Comparison of ENCODE assay signal across 18 cellular contexts in the genomic region with DNA sequence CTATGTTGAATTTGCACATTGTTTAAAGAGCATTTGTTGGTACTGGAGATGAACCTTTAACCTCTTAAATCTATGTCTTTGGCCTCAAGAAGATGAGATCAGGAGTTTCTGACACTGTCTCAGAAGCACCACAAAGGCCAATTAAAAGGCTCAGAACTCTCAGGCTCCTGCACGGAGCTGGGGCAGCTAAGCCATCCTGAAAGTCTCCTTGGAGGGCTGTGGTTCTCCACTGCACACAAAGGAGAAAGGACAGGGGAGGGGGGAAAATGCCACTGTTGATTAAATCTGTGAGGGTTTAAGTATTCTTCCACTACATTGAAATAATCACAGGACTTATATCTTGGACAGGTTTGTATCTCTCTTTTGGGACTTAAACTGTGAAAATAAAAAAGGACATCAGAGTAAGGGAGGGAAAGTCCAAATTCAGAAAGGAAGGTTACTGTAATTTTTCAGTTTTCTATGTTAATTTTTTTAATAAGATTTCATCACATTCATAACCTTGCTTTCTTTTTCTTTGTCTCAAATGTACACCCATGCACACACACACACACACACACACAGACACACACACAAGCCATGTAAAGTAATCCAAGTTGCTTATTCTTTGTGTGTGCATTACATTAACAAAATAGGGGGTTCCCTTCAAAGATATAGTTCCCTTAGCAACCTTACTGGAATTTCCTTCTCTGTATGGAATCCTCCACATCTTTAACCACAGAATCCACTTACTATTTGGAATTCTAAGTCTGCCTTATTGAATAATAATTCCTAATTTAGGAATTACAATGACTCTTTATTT. TPM values are rescaled to one million over a fixed set of nuclear protein-coding genes. Genes with fewer than 3 reads are reported as not detected.
DNase-seq lines count a peak whose midpoint lies in the region; ATAC-seq and TF ChIP-seq lines count a peak whose summit lies in the region.
"Had no signal": no experiment of that assay in that cellular context is flagged by ENCODE, and none has a peak within 500 bp of the region (broad histone marks: within the 10 kb centered on the region; RNA-seq: fewer than 3 reads in every experiment).

No MANE protein-coding gene starts in this region.

- no peak for TF ChIP-seq POLR2A in IMR-90 (IDR thresholded peaks at IDR 0.05; ENCODE audit: low read depth, low read length)
- TF ChIP-seq POLR2A in testis (IDR thresholded peaks at IDR 0.05): no peak
- no peak for TF ChIP-seq POLR2A in gastroesophageal sphincter (IDR thresholded peaks at IDR 0.05)
- TF ChIP-seq POLR2A in spleen (IDR thresholded peaks at IDR 0.05): no peak

- in situ Hi-C loops in IMR-90 (cut with MboI; ENCODE audit: low sequenced_read_pairs): no loop called here

- H2AFZ ChIP-seq in IMR-90 (replicated peaks; ENCODE audit: low read length, poor library complexity): no peak overlapping the region
- H2AFZ ChIP-seq: GM23248 had no signal

- peak; percentile 54 for DNase-seq in IMR-90
- DNase-seq in endodermal cell: no peak
- DNase-seq in osteocyte (ENCODE audit: extremely low spot score, unreplicated experiment): no peak
- DNase-seq in testis: no peak
- no peak for DNase-seq in NCI-H526 (lab: John Stamatoyannopoulos, UW)
- DNase-seq in spleen: no peak
- DNase-seq: CD4-positive, alpha-beta memory T cell; DND-41; GM23248; NCI-H1048; NCI-H1694; NCI-H2107; NCI-H345; NCI-H69; PC-3 had no signal

- H3K27ac Mint-ChIP-seq in endodermal cell: no peak overlapping the region
- H3K27ac Mint-ChIP-seq in osteocyte (ENCODE audit: unreplicated experiment): peak overlapping the region; percentile 69
- H3K27ac Mint-ChIP-seq: CD4-positive, alpha-beta memory T cell had no signal

- H4K8ac ChIP-seq in IMR-90 (ENCODE audit: low read depth in 2 of 2, low read length in 2 of 2): no peak overlapping the region

- H3K9me3 ChIP-seq in IMR-90 (ENCODE audit: control insufficient read depth, insufficient read depth, low read length) (no peaks in the 10 kb centered on the region), endodermal cell (ENCODE audit: control insufficient read depth, low read length) (no peaks in the 10 kb centered on the region), testis (no peaks in the 10 kb centered on the region), gastroesophageal sphincter (no peaks in the 10 kb centered on the region), spleen (no peaks in the 10 kb centered on the region)

- no peak overlapping the region for H2BK120ac ChIP-seq in IMR-90 (ENCODE audit: low read depth, low read length)

- no peak overlapping the region for H3K4ac ChIP-seq in IMR-90 (ENCODE audit: low read depth, low read length)

- H3K9me3 Mint-ChIP-seq in endodermal cell (no peaks in the 10 kb centered on the region), osteocyte (ENCODE audit: unreplicated experiment) (peaks cover 3% of the 10 kb centered on the region)

- no peak overlapping the region for H3K18ac ChIP-seq in IMR-90 (ENCODE audit: low read depth, low read length)

- H3K36me3 Mint-ChIP-seq in endodermal cell (ENCODE audit: low read depth) (no peaks in the 10 kb centered on the region), osteocyte (ENCODE audit: unreplicated experiment) (no peaks in the 10 kb centered on the region)
- H3K36me3 Mint-ChIP-seq: CD4-positive, alpha-beta memory T cell had no signal

- H3K27me3 Mint-ChIP-seq in endodermal cell (ENCODE audit: insufficient read depth) (peaks cover 7% of the 10 kb centered on the region), osteocyte (ENCODE audit: unreplicated experiment) (no peaks in the 10 kb centered on the region)

- POLR2A ChIA-PET in IMR-90 (lab: Charles Lee; ENCODE audit: unreplicated experiment): no interaction called here

- no peak overlapping the region for H3K4me3 Mint-ChIP-seq in endodermal cell
- no peak overlapping the region for H3K4me3 Mint-ChIP-seq in osteocyte (ENCODE audit: unreplicated experiment)
- H3K4me3 Mint-ChIP-seq: CD4-positive, alpha-beta memory T cell had no signal

- no peak overlapping the region for H3K23ac ChIP-seq in IMR-90 (ENCODE audit: low read depth, low read length)

- H3K4me2 ChIP-seq in IMR-90 (ENCODE audit: low read depth, low read length): no peak overlapping the region

- no peak overlapping the region for H3K9ac ChIP-seq in IMR-90 (ENCODE audit: low read depth, low read length)
- no peak overlapping the region for H3K9ac ChIP-seq in endodermal cell (ENCODE audit: extremely low read depth, low read length, poor library complexity, severe bottlenecking)
- H3K9ac ChIP-seq: GM23248 had no signal

- H3K27me3 ChIP-seq in IMR-90 (ENCODE audit: control insufficient read depth, insufficient read depth, low read length) (no peaks in the 10 kb centered on the region), endodermal cell (ENCODE audit: control insufficient read depth, insufficient read depth, low read length, poor library complexity, severe bottlenecking) (no peaks in the 10 kb centered on the region), testis (no peaks in the 10 kb centered on the region), gastroesophageal sphincter (no peaks in the 10 kb centered on the region), spleen (replicated peaks in 1 of 7) (no peaks in the 10 kb centered on the region)

- CTCF ChIA-PET in IMR-90 (lab: Yijun Ruan, JAX): no interaction called here

- H3K4me1 Mint-ChIP-seq in endodermal cell (no peaks in the 10 kb centered on the region), osteocyte (ENCODE audit: unreplicated experiment) (peaks cover 63% of the 10 kb centered on the region)
- H3K4me1 Mint-ChIP-seq: CD4-positive, alpha-beta memory T cell had no signal

- no peak overlapping the region for H2BK15ac ChIP-seq in IMR-90 (ENCODE audit: low read depth, low read length)

- no TSS peak for BruUV-seq in IMR-90 (replicated peaks; lab: Mats Ljungman, UMichigan)

- H4K91ac ChIP-seq in IMR-90 (ENCODE audit: insufficient read depth, low read depth, low read length): no peak overlapping the region

- TF ChIP-seq EP300 in gastroesophageal sphincter (IDR thresholded peaks at IDR 0.05): no peak

- H3K4me3 ChIP-seq in IMR-90 (ENCODE audit: insufficient read depth, low read depth, low read length): no peak overlapping the region
- no peak overlapping the region for H3K4me3 ChIP-seq in endodermal cell (ENCODE audit: low read length)
- H3K4me3 ChIP-seq in testis: no peak overlapping the region
- no peak overlapping the region for H3K4me3 ChIP-seq in gastroesophageal sphincter
- no peak overlapping the region for H3K4me3 ChIP-seq in spleen
- H3K4me3 ChIP-seq: GM23248, K562 had no signal

- no peaks in the 10 kb centered on the region for H3K79me1 ChIP-seq in IMR-90 (ENCODE audit: low read depth in 1 of 2, low read length in 2 of 2)

- peaks cover 2% of the 10 kb centered on the region; the same call in 1 of the 2 replicates for H3K9me1 ChIP-seq in IMR-90 (ENCODE audit: insufficient read depth, low read length)

- no peaks in the 10 kb centered on the region for H4K20me1 ChIP-seq in IMR-90 (ENCODE audit: insufficient read depth, low read length)

- intact Hi-C loops in IMR-90 (cut with micrococcal nuclease) (no loop called here), testis (cut with DNase I; ENCODE audit: low total_unique reads) (no loop called here), spleen (cut with DNase I; ENCODE audit: low total_unique reads) (no loop called here)

- H2AK5ac ChIP-seq in IMR-90 (ENCODE audit: low read depth, low read length): no peak overlapping the region

- no peak overlapping the region for H3K56ac ChIP-seq in IMR-90 (ENCODE audit: extremely low read depth, insufficient read depth, low read length)

- no peak for TF ChIP-seq RAD21 in IMR-90 (IDR thresholded peaks at IDR 0.05; ENCODE audit: low read length)

- dilution Hi-C loops in IMR-90 (cut with HindIII; ENCODE audit: low sequenced_read_pairs, unreplicated experiment): no loop called here

- H3K36me3 ChIP-seq in IMR-90 (ENCODE audit: control insufficient read depth, insufficient read depth, low read length) (no peaks in the 10 kb centered on the region), endodermal cell (ENCODE audit: control insufficient read depth, insufficient read depth, low read length) (no peaks in the 10 kb centered on the region), testis (ENCODE audit: low read depth, missing control alignments) (no peaks in the 10 kb centered on the region), gastroesophageal sphincter (no peaks in the 10 kb centered on the region), spleen (no peaks in the 10 kb centered on the region)

- no peak overlapping the region for H2AK9ac ChIP-seq in IMR-90 (replicated peaks; ENCODE audit: low read depth, low read length, poor library complexity)

- peak; percentile 42 for ATAC-seq in GM18511 (IDR thresholded peaks at IDR 0.05; ENCODE audit: unreplicated experiment)
- no peak for ATAC-seq in IMR-90 (ENCODE audit: low read depth)
- no peak for ATAC-seq in gastroesophageal sphincter
- ATAC-seq: K562, PC-3 had no signal

- TF ChIP-seq CTCF in IMR-90 (conservative IDR thresholded peaks at IDR 0.05; ENCODE audit: low read depth, low read length): no peak
- TF ChIP-seq CTCF in endodermal cell (conservative IDR thresholded peaks at IDR 0.05): no peak
- no peak for TF ChIP-seq CTCF in osteocyte (IDR thresholded peaks at IDR 0.05)
- TF ChIP-seq CTCF in testis (IDR thresholded peaks at IDR 0.05): no peak
- no peak for TF ChIP-seq CTCF in gastroesophageal sphincter (IDR thresholded peaks at IDR 0.05)
- TF ChIP-seq CTCF in spleen (IDR thresholded peaks at IDR 0.05 in 8 of 11, conservative IDR thresholded peaks at IDR 0.05 in 3 of 11): no peak

- H3K14ac ChIP-seq in IMR-90 (replicated peaks; ENCODE audit: low read depth, low read length): no peak overlapping the region

- peaks cover 6% of the 10 kb centered on the region; the same call in 1 of the 2 replicates for H3K4me1 ChIP-seq in IMR-90 (ENCODE audit: control insufficient read depth, insufficient read depth, low read length)
- no peaks in the 10 kb centered on the region for H3K4me1 ChIP-seq in endodermal cell (ENCODE audit: control insufficient read depth, insufficient read depth, low read length)
- no peaks in the 10 kb centered on the region for H3K4me1 ChIP-seq in testis
- peaks cover 2 to 16% (median 16%) of the 10 kb centered on the region in 3 donors for H3K4me1 ChIP-seq in gastroesophageal sphincter
- peaks cover 0 to 35% (median 16%) of the 10 kb centered on the region in 6 donors for H3K4me1 ChIP-seq in spleen

- WGBS in IMR-90 (ENCODE audit: extremely low coverage in 2 of 2, insufficient read length in 1 of 2), 2 experiments: no CpG with 5 or more reads among the region's 1 CpG
- 92% methylated on average over 1 of the region's 1 CpG; no CpG with 5 or more reads in 1 of the 2 experiments for WGBS in endodermal cell (ENCODE audit: insufficient coverage in 1 of 2, insufficient read length in 1 of 2), 2 experiments
- 71 to 86% methylated on average over 1 of the region's 1 CpG for WGBS in testis, 2 donors
- WGBS in gastroesophageal sphincter (ENCODE audit: low coverage in 1 of 2), 2 donors: 80% methylated on average over 1 of the region's 1 CpG; no CpG with 5 or more reads in 1 of the 2 donors
- WGBS in spleen, 5 donors: 65 to 94% (median 81%) methylated on average over 1 of the region's 1 CpG

- H4K5ac ChIP-seq in IMR-90 (ENCODE audit: low read depth, low read length): no peak overlapping the region

- H2BK20ac ChIP-seq in IMR-90 (ENCODE audit: low read depth, low read length): no peak overlapping the region

- H2BK5ac ChIP-seq in IMR-90 (ENCODE audit: low read depth, low read length, poor library complexity, severe bottlenecking): no peak overlapping the region

- H3K27ac ChIP-seq in IMR-90 (ENCODE audit: insufficient read depth, low read length) (no peak overlapping the region), endodermal cell (ENCODE audit: low read depth, low read length) (peak overlapping the region; percentile 40), testis (no peak overlapping the region), gastroesophageal sphincter (no peak overlapping the region), spleen (peak overlapping the region in 1 of 8 donors; percentile 68)
- H3K27ac ChIP-seq: GM23248 had no signal

RNA-seq across cellular contexts. Expression of a gene that starts 32.9 kb away (rescaled TPM):
- total RNA-seq in IMR-90 (2012; rRNA removed) (not detected in 2 replicates), endodermal cell (not detected), osteocyte (not detected in 2 replicates), testis (1 to 10 TPM; 1.4 to 2.2 TPM), gastroesophageal sphincter (1 to 10 TPM; 2.8 to 6.5 (median 4.9) TPM), spleen (10 to 100 TPM in 5 of 7 donors, 1 to 10 TPM in 2; 8.1 to 19.8 (median 14.7) TPM)
- polyA plus RNA-seq in IMR-90 (2012; rRNA removed) (not detected in 2 replicates), testis (ENCODE audit: insufficient read depth, low read depth, low replicate concordance) (0.96 TPM), spleen (1 to 10 TPM in 1 of 3 donors, under 1 TPM in 2; 0.26 to 2.3 (median 0.38) TPM)
- polyA plus RNA-seq in IMR-90 (2012; cell fraction: cytosol; rRNA removed): not detected in 2 replicates
- not detected in 2 replicates for polyA plus RNA-seq in IMR-90 (2012; cell fraction: nucleus; rRNA removed; ENCODE audit: low replicate concordance)
- not detected for polyA plus RNA-seq in endodermal cell (2013, experiment 1 of 2)
- polyA plus RNA-seq in endodermal cell (2013, experiment 2 of 2): not detected
- total RNA-seq: GM23248, K562, PC-3 had no signal
- polyA plus RNA-seq: CD4-positive, alpha-beta memory T cell; GM23248; K562 had no signal
